In the genomic region with DNA sequence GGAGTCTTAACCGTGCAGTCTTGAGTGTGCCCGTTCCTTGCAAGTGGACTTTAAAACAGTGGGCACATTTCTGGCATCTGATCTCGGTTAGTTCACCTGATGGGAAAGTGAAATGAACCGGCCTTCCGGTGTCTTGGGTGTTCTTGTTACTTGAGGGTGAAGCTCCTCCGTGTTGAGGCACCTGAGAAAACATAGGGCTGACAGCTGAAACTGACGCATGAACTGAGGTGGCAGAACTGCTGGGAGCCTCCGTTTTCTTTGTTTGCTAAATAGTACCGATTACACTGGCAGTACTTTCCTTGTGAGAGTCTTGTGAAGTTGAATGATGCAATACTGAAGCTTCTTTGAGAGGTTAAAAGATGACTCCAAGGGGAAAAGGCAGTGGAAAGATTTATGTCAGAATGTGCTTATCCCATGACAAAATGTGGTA, we compare ENCODE assay signal across 17 cellular contexts.
DNase-seq lines count a peak whose midpoint lies in the region; ATAC-seq, FAIRE-seq and TF ChIP-seq lines count a peak whose summit lies in the region.
"Had no signal": no experiment of that assay in that cellular context is flagged by ENCODE, and none has a peak within 500 bp of the region (broad histone marks: within the 10 kb centered on the region; RNA-seq: fewer than 3 reads in every experiment).

No MANE protein-coding gene starts in this region.

- H3K27me3 ChIP-seq in heart left ventricle (no peaks in the 10 kb centered on the region), K562 (ENCODE audit: control insufficient read depth in 2 of 2, insufficient read depth in 2 of 2, low read length in 2 of 2) (no peaks in the 10 kb centered on the region)
- H3K27me3 ChIP-seq: gastrocnemius medialis, transverse colon had no signal

- in situ Hi-C loops in K562 (cut with MboI) = no loop called here

- H3K27ac ChIP-seq in heart left ventricle (no peak overlapping the region), K562 (ENCODE audit: extremely low read depth, low read depth, low read length) (no peak overlapping the region)
- H3K27ac ChIP-seq: transverse colon had no signal

- POLR2A ChIA-PET in K562 (lab: Yijun Ruan, JAX) = interaction anchor here (0.7 to 1.0 kb wide), 2 partner anchors 797 to 807 kb away, joined by 3 read pairs; no protein-coding TSS in a partner anchor

- DNase-seq in cardiac septum (ENCODE audit: low spot score) = peak; percentile 67
- DNase-seq in heart left ventricle = no peak
- no peak for DNase-seq in K562 (ENCODE audit: extremely low read depth in 1 of 4, low spot score in 3 of 4)
- DNase-seq in kidney glomerular epithelial cell (lab: John Stamatoyannopoulos, UW) = peak; percentile 3
- DNase-seq in stromal cell of bone marrow (ENCODE audit: low read depth) = peak; percentile 33
- no peak for DNase-seq in RPMI8226
- DNase-seq in GM19238 (ENCODE audit: insufficient read length, low spot score) = no peak
- DNase-seq: activated B cell treated with CpG ODN at 0.5 μM for 24 hours; activated T-cell treated with anti-CD3 and anti-CD28 coated beads, Interleukin-2, amount 50 U/mL, for 4 hours; anterior cingulate cortex; DMS153; gastrocnemius medialis; NCI-H2227 treated with DMSO at 0.1 percent for 48 hours; stimulated activated CD4-positive, alpha-beta T cell treated with anti-CD3 and anti-CD28 coated beads, Interleukin-2, amount 100 ng/mL, for 48 hours; transverse colon had no signal

- CTCF ChIA-PET in K562 (lab: Yijun Ruan, JAX; ENCODE audit: low intra/inter-chr PET ratio) = no interaction called here

- WGBS in heart left ventricle, 4 donors = 89 to 92% (median 90%) methylated on average over 9 of the region's 9 CpGs
- 39% methylated on average over 9 of the region's 9 CpGs for WGBS in K562 (ENCODE audit: insufficient coverage, low coverage, missing lambda C conversion rate)

- no peaks in the 10 kb centered on the region for H3K79me2 ChIP-seq in K562 (ENCODE audit: control insufficient read depth, insufficient read depth, low read length)

- intact Hi-C loops in cardiac septum (cut with DNase I) = no loop called here
- intact Hi-C loops in heart left ventricle (cut with DNase I) = no loop called here
- intact Hi-C loops in K562 (cut with micrococcal nuclease) = no loop called here

- ATAC-seq in heart left ventricle = no peak
- ATAC-seq in K562 = no peak
- ATAC-seq in GM18870 (IDR thresholded peaks at IDR 0.05; ENCODE audit: unreplicated experiment) = no peak
- ATAC-seq: activated T-cell treated with anti-CD3 and anti-CD28 coated beads, Interleukin-2, amount 50 U/mL, for 4 hours; gastrocnemius medialis had no signal

- no peaks in the 10 kb centered on the region for H3K36me3 ChIP-seq in heart left ventricle
- no peaks in the 10 kb centered on the region for H3K36me3 ChIP-seq in K562 (ENCODE audit: control insufficient read depth, insufficient read depth, low read length)
- H3K36me3 ChIP-seq: gastrocnemius medialis, transverse colon had no signal

- no peak for FAIRE-seq in K562 (lab: Jason Lieb, UNC)
- FAIRE-seq: islet of Langerhans had no signal

- H4K20me1 ChIP-seq in K562 (replicated peaks; ENCODE audit: control insufficient read depth, insufficient read depth, low read length) = no peaks in the 10 kb centered on the region

- peak overlapping the region; percentile 60 for H2AFZ ChIP-seq in K562 (ENCODE audit: low read depth, low read length)

- H3K4me3 ChIP-seq in heart left ventricle = no peak overlapping the region
- no peak overlapping the region for H3K4me3 ChIP-seq in K562
- H3K4me3 ChIP-seq: gastrocnemius medialis, transverse colon had no signal

- H3K4me2 ChIP-seq in K562 (ENCODE audit: insufficient read depth, low read length) = no peak overlapping the region

- TF ChIP-seq POLR2A in heart left ventricle (IDR thresholded peaks at IDR 0.05) (no peak), K562 (conservative IDR thresholded peaks at IDR 0.05) (no peak)

- no TSS peak for BruUV-seq in K562 (replicated peaks; lab: Mats Ljungman, UMichigan)

- no peak overlapping the region for H3K9ac ChIP-seq in K562 (ENCODE audit: insufficient read depth in 1 of 2, low read depth in 2 of 2, low read length in 2 of 2)

- no peaks in the 10 kb centered on the region for H3K9me1 ChIP-seq in K562 (ENCODE audit: control insufficient read depth, insufficient read depth, low read length)

- H3K4me1 ChIP-seq in heart left ventricle (peaks cover 0 to 21% (median 5%) of the 10 kb centered on the region in 12 donors), K562 (replicated peaks in 1 of 2; ENCODE audit: control insufficient read depth in 2 of 2, insufficient read depth in 2 of 2, low read length in 2 of 2) (peaks cover 7 to 8% of the 10 kb centered on the region in 2 experiments; a peak in 4 of 5 replicates)
- H3K4me1 ChIP-seq: transverse colon had no signal

- TF ChIP-seq CTCF in heart left ventricle (IDR thresholded peaks at IDR 0.05) (no peak), K562 (IDR thresholded peaks at IDR 0.05 in 2 of 3, conservative IDR thresholded peaks at IDR 0.05 in 1 of 3; ENCODE audit: insufficient read depth in 2 of 3, low read depth in 1 of 3, low read length in 3 of 3) (no peak)

- no peaks in the 10 kb centered on the region for H3K9me3 ChIP-seq in heart left ventricle
- H3K9me3 ChIP-seq in K562 (replicated peaks; ENCODE audit: control insufficient read depth, insufficient read depth, low read depth, low read length) = no peaks in the 10 kb centered on the region
- H3K9me3 ChIP-seq: gastrocnemius medialis, transverse colon had no signal

- no peak for TF ChIP-seq EP300 in K562 (IDR thresholded peaks at IDR 0.05; ENCODE audit: low read length)

- 0 out of 4 replicates have a peak, but pooled peaks of 1 of the 2 experiments have one; percentile 16 for TF ChIP-seq RAD21 in K562 (CRISPR knock-in tag; conservative IDR thresholded peaks at IDR 0.05 in 1 of 2, IDR thresholded peaks at IDR 0.05 in 1 of 2)

TF ChIP-seq in K562, 482 proteins besides CTCF, POLR2A, EP300 and RAD21 (continues in another document):
- 0 out of 2 replicates have a peak, but pooled peaks have one; percentile 37 for TF ChIP-seq ZNF41 (CRISPR knock-in tag; conservative IDR thresholded peaks at IDR 0.05)
- no peak for TF ChIP-seq RBM22 (IDR thresholded peaks at IDR 0.05; ENCODE audit: low read depth, low read length, poor library complexity, severe bottlenecking)
- TF ChIP-seq, protein P1, sequence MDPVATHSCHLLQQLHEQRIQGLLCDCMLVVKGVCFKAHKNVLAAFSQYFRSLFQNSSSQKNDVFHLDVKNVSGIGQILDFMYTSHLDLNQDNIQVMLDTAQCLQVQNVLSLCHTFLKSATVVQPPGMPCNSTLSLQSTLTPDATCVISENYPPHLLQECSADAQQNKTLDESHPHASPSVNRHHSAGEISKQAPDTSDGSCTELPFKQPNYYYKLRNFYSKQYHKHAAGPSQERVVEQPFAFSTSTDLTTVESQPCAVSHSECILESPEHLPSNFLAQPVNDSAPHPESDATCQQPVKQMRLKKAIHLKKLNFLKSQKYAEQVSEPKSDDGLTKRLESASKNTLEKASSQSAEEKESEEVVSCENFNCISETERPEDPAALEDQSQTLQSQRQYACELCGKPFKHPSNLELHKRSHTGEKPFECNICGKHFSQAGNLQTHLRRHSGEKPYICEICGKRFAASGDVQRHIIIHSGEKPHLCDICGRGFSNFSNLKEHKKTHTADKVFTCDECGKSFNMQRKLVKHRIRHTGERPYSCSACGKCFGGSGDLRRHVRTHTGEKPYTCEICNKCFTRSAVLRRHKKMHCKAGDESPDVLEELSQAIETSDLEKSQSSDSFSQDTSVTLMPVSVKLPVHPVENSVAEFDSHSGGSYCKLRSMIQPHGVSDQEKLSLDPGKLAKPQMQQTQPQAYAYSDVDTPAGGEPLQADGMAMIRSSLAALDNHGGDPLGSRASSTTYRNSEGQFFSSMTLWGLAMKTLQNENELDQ (CRISPR knock-in tag; IDR thresholded peaks at IDR 0.05; ENCODE audit: borderline replicate concordance) = no peak
- peak; percentile 47; the same call in 1 of the 2 replicates for TF ChIP-seq NFXL1 (CRISPR knock-in tag; IDR thresholded peaks at IDR 0.05)
- TF ChIP-seq MECOM (CRISPR knock-in tag; IDR thresholded peaks at IDR 0.05) = 0 out of 2 replicates have a peak, but pooled peaks have one; percentile 5
- TF ChIP-seq, protein P2, sequence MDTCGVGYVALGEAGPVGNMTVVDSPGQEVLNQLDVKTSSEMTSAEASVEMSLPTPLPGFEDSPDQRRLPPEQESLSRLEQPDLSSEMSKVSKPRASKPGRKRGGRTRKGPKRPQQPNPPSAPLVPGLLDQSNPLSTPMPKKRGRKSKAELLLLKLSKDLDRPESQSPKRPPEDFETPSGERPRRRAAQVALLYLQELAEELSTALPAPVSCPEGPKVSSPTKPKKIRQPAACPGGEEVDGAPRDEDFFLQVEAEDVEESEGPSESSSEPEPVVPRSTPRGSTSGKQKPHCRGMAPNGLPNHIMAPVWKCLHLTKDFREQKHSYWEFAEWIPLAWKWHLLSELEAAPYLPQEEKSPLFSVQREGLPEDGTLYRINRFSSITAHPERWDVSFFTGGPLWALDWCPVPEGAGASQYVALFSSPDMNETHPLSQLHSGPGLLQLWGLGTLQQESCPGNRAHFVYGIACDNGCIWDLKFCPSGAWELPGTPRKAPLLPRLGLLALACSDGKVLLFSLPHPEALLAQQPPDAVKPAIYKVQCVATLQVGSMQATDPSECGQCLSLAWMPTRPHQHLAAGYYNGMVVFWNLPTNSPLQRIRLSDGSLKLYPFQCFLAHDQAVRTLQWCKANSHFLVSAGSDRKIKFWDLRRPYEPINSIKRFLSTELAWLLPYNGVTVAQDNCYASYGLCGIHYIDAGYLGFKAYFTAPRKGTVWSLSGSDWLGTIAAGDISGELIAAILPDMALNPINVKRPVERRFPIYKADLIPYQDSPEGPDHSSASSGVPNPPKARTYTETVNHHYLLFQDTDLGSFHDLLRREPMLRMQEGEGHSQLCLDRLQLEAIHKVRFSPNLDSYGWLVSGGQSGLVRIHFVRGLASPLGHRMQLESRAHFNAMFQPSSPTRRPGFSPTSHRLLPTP (IDR thresholded peaks at IDR 0.05; ENCODE audit: borderline replicate concordance, extremely low read depth, insufficient read length) = no peak
- TF ChIP-seq HDAC8 (tag; IDR thresholded peaks at IDR 0.05) = 0 out of 2 replicates have a peak, but pooled peaks have one; percentile 57
- TF ChIP-seq, protein P3, sequence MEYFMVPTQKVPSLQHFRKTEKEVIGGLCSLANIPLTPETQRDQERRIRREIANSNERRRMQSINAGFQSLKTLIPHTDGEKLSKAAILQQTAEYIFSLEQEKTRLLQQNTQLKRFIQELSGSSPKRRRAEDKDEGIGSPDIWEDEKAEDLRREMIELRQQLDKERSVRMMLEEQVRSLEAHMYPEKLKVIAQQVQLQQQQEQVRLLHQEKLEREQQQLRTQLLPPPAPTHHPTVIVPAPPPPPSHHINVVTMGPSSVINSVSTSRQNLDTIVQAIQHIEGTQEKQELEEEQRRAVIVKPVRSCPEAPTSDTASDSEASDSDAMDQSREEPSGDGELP (CRISPR knock-in tag; IDR thresholded peaks at IDR 0.05; ENCODE audit: borderline replicate concordance) = no peak

Comparison
In these comparisons a context has a peak if more than half of its experiments do, and no peak if none do; other contexts are left out.
1. DNase-seq: peak in cardiac septum (single experiment), kidney glomerular epithelial cell (single experiment) and stromal cell of bone marrow (single experiment); none in heart left ventricle (0 of 5), K562 (0 of 4), RPMI8226 (single experiment) and GM19238 (single experiment).